Comparison of ENCODE assay signal across 16 cellular contexts in genomic region chr13:40755082-40755755, GRCh38. TPM values are rescaled to one million over a fixed set of nuclear protein-coding genes. Genes with fewer than 3 reads are reported as not detected.
A peak's percentile ranks its signal among the peaks of the same experiment; 100 is the strongest.
DNase-seq lines count a peak whose midpoint lies in the region; TF ChIP-seq lines count a peak whose summit lies in the region.
"Had no signal": no experiment of that assay in that cellular context is flagged by ENCODE, and none has a peak within 500 bp of the region (broad histone marks: within the 10 kb centered on the region; RNA-seq: fewer than 3 reads in every experiment).

No MANE protein-coding gene starts in this region.

- TF ChIP-seq CTCF in GM12875 (IDR thresholded peaks at IDR 0.05; ENCODE audit: borderline replicate concordance, insufficient read depth, low read depth, low read length) (no peak), OCI-LY1 (IDR thresholded peaks at IDR 0.05; ENCODE audit: low read length) (no peak), fibroblast of villous mesenchyme (IDR thresholded peaks at IDR 0.05; ENCODE audit: insufficient read depth, low read depth, low read length) (no peak), testis (IDR thresholded peaks at IDR 0.05) (no peak)

- TF ChIP-seq POLR2A in testis (IDR thresholded peaks at IDR 0.05), result no peak

- peak overlapping the region; percentile 44 for H3K9ac ChIP-seq in OCI-LY1 (ENCODE audit: low read length)

- H3K4me1 ChIP-seq in OCI-LY1 (ENCODE audit: insufficient read depth, low read length, severe bottlenecking), result peaks cover 44% of the 10 kb centered on the region
- H3K4me1 ChIP-seq in testis, result no peaks in the 10 kb centered on the region
- H3K4me1 ChIP-seq: BE2C had no signal

- no peaks in the 10 kb centered on the region for H3F3A ChIP-seq in OCI-LY1 (ENCODE audit: insufficient read depth, low read length)

- no peaks in the 10 kb centered on the region for H3K79me2 ChIP-seq in OCI-LY1 (ENCODE audit: insufficient read depth, low read length)

- H3K36me3 ChIP-seq in OCI-LY1 (ENCODE audit: insufficient read depth, low read length) (peaks cover 71% of the 10 kb centered on the region), testis (ENCODE audit: low read depth, missing control alignments) (no peaks in the 10 kb centered on the region)

- no peaks in the 10 kb centered on the region for H3K9me3 ChIP-seq in OCI-LY1 (ENCODE audit: low read length)
- H3K9me3 ChIP-seq in testis, result no peaks in the 10 kb centered on the region
- H3K9me3 ChIP-seq: BE2C had no signal

- H3K27me3 ChIP-seq in OCI-LY1 (ENCODE audit: insufficient read depth, low read length) (no peaks in the 10 kb centered on the region), testis (no peaks in the 10 kb centered on the region)
- H3K27me3 ChIP-seq: BE2C had no signal

- peak overlapping the region; percentile 56 for H3K27ac ChIP-seq in OCI-LY1 (ENCODE audit: low read depth, low read length, poor library complexity, severe bottlenecking)
- H3K27ac ChIP-seq in testis, result no peak overlapping the region

- intact Hi-C loops in testis (cut with DNase I; ENCODE audit: low total_unique reads), result no loop called here

- 89 to 92% methylated on average over 7 of the region's 7 CpGs for WGBS in testis, 2 donors

- peak overlapping the region; percentile 11 for H3K4me3 ChIP-seq in GM12875 (ENCODE audit: low read depth, low read length)
- H3K4me3 ChIP-seq in OCI-LY1 (ENCODE audit: low read depth, low read length, poor library complexity, severe bottlenecking), result no peak overlapping the region
- no peak overlapping the region for H3K4me3 ChIP-seq in fibroblast of villous mesenchyme (ENCODE audit: low read depth, low read length)
- H3K4me3 ChIP-seq in testis, result no peak overlapping the region

- no peaks in the 10 kb centered on the region for H4K20me1 ChIP-seq in OCI-LY1 (ENCODE audit: insufficient read depth, low read length)

- peak overlapping the region; percentile 50; the same call in 1 of the 2 replicates for H3K4me2 ChIP-seq in OCI-LY1 (ENCODE audit: low read length)

- H2AFZ ChIP-seq in OCI-LY1 (ENCODE audit: low read length), result no peak overlapping the region

- no peaks in the 10 kb centered on the region for H3K9me2 ChIP-seq in OCI-LY1 (ENCODE audit: low read depth, low read length)

- peak; percentile 11 for DNase-seq in fibroblast of villous mesenchyme (ENCODE audit: low read depth)
- DNase-seq in renal cortical epithelial cell (ENCODE audit: low read depth), result peak; percentile 66
- no peak for DNase-seq in activated gamma-delta T cell (lab: John Stamatoyannopoulos, UW)
- DNase-seq in testis, result no peak
- DNase-seq in activated CD8-positive, alpha-beta memory T cell treated with anti-CD3 and anti-CD28 coated beads, Interleukin-2, amount 50 U/mL, for 48 hours, result no peak
- DNase-seq: BE2C; CD8-positive, alpha-beta memory T cell; DND-41; GF-D8; KG1; NCI-H1092; NCI-H446; NCI-H748 treated with DMSO at 0.1 percent for 48 hours; SHP77 treated with DMSO at 0.1 percent for 48 hours had no signal

RNA-seq across cellular contexts. Expression of gene MRPS31, which starts 15.8 kb away (rescaled TPM):
- 14.5 and 18.1 TPM in 2 replicates for total RNA-seq in fibroblast of villous mesenchyme
- 20.5 and 25.8 TPM in 2 replicates for total RNA-seq in renal cortical epithelial cell
- 10 to 100 TPM; 27.7 to 31.0 TPM for total RNA-seq in testis
- polyA plus RNA-seq in testis (ENCODE audit: insufficient read depth, low read depth, low replicate concordance), result 22.3 TPM

RNA-seq across cellular contexts. Expression of gene SLC25A15, which starts 34.2 kb away (rescaled TPM):
- total RNA-seq in fibroblast of villous mesenchyme (19.4 and 20.0 TPM in 2 replicates), renal cortical epithelial cell (27.5 and 34.6 TPM in 2 replicates), testis (10 to 100 TPM; 35.7 to 42.1 TPM)
- 22.1 TPM for polyA plus RNA-seq in testis (ENCODE audit: insufficient read depth, low read depth, low replicate concordance)

Comparison
In these comparisons a context has a peak if more than half of its experiments do, and no peak if none do; other contexts are left out.
1. DNase-seq: peak in fibroblast of villous mesenchyme (single experiment) and renal cortical epithelial cell (single experiment); none in activated gamma-delta T cell (single experiment), testis (single experiment) and activated CD8-positive, alpha-beta memory T cell treated with anti-CD3 and anti-CD28 coated beads, Interleukin-2, amount 50 U/mL, for 48 hours (single experiment).